10 cellular contexts compared by ENCODE assay signal in the genomic region with DNA sequence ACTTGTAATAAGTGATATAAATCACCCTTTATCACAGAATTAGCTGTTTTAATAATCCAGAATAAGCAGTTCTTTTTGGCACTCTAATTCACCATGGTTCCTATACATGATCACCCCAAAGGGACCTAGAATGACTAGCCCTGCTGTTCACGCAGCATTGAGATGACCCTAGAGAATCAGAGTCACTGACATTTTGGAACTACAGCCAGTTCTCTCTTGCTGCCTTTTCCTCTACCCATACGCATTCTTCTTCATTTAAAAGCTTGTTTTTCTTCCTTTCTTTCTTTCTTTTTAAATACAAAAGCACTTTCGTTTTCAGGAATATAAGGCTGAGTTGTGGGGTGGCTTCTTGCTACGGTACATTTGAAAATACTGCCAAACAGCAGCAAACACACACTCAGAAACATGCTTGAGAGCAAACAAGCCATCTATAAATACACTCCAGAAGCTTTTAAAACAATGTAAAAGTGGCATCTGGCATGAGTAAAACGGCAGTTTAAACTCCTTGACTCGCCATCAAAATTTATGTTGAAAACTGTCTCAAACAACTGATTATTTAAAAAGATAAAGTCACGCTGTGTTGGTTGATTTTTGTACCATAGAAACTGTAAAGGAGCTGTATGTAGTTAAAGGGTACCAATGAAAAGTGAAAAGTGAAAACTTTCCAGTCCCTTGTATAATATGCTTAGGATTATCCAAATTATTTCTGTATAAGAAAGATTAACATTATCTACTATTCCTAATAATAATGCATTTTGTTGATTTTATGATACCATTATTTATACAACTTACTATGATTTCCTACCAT.
A peak's percentile ranks its signal among the peaks of the same experiment; 100 is the strongest.
DNase-seq lines count a peak whose midpoint lies in the region; FAIRE-seq and TF ChIP-seq lines count a peak whose summit lies in the region.
"Had no signal": no experiment of that assay in that cellular context is flagged by ENCODE, and none has a peak within 500 bp of the region (broad histone marks: within the 10 kb centered on the region; RNA-seq: fewer than 3 reads in every experiment).

No MANE protein-coding gene starts in this region.

- H3K4me3 Mint-ChIP-seq in neural progenitor cell, result no peak overlapping the region
- H3K4me3 Mint-ChIP-seq in activated naive CD4-positive, alpha-beta T cell treated with anti-CD3 and anti-CD28 coated beads, Interleukin-2, amount 10 ng/mL, durations not matched to agents 7 days and 5 days, result no peak overlapping the region
- H3K4me3 Mint-ChIP-seq: type B pancreatic cell had no signal

- peaks cover 2% of the 10 kb centered on the region for H3K27me3 Mint-ChIP-seq in neural progenitor cell (ENCODE audit: insufficient read depth, low read depth)
- H3K27me3 Mint-ChIP-seq in activated naive CD4-positive, alpha-beta T cell treated with anti-CD3 and anti-CD28 coated beads, Interleukin-2, amount 10 ng/mL, durations not matched to agents 7 days and 5 days, result no peaks in the 10 kb centered on the region
- H3K27me3 Mint-ChIP-seq: type B pancreatic cell had no signal

- peaks cover 6% of the 10 kb centered on the region for H3K36me3 Mint-ChIP-seq in neural progenitor cell
- H3K36me3 Mint-ChIP-seq in activated naive CD4-positive, alpha-beta T cell treated with anti-CD3 and anti-CD28 coated beads, Interleukin-2, amount 10 ng/mL, durations not matched to agents 7 days and 5 days, result no peaks in the 10 kb centered on the region
- H3K36me3 Mint-ChIP-seq: type B pancreatic cell had no signal

- H3K27ac ChIP-seq in dorsolateral prefrontal cortex (peak overlapping the region; percentile 19 to 92 (median 83)), neural progenitor cell (no peak overlapping the region), prostate gland (no peak overlapping the region)

- no peak for FAIRE-seq in H54 (lab: Jason Lieb, UNC)

- H3F3A ChIP-seq in neural progenitor cell (ENCODE audit: low read depth), result no peaks in the 10 kb centered on the region

- TF ChIP-seq CTCF in dorsolateral prefrontal cortex (IDR thresholded peaks at IDR 0.05 in 54 of 56, conservative IDR thresholded peaks at IDR 0.05 in 2 of 56; ENCODE audit: low read depth in 1 of 56, partially characterized antibody in 56 of 56) (peak in 1 of 56 donors; percentile 19), neural progenitor cell (IDR thresholded peaks at IDR 0.05) (no peak), prostate gland (IDR thresholded peaks at IDR 0.05) (no peak)

- peaks cover 33% of the 10 kb centered on the region for H3K4me1 Mint-ChIP-seq in neural progenitor cell
- H3K4me1 Mint-ChIP-seq in activated naive CD4-positive, alpha-beta T cell treated with anti-CD3 and anti-CD28 coated beads, Interleukin-2, amount 10 ng/mL, durations not matched to agents 7 days and 5 days, result peaks cover 4% of the 10 kb centered on the region

- H3K79me2 ChIP-seq in neural progenitor cell (ENCODE audit: low read depth), result no peaks in the 10 kb centered on the region

- H3K4me1 ChIP-seq in neural progenitor cell (no peaks in the 10 kb centered on the region), prostate gland (replicated peaks) (no peaks in the 10 kb centered on the region)

- H3K4me2 ChIP-seq in neural progenitor cell, result no peak overlapping the region

- intact Hi-C loops in dorsolateral prefrontal cortex (cut with DNase I) (no loop called here), prostate gland (cut with DNase I) (no loop called here)

- peaks cover 5% of the 10 kb centered on the region for H3K9me3 Mint-ChIP-seq in neural progenitor cell
- no peaks in the 10 kb centered on the region for H3K9me3 Mint-ChIP-seq in activated naive CD4-positive, alpha-beta T cell treated with anti-CD3 and anti-CD28 coated beads, Interleukin-2, amount 10 ng/mL, durations not matched to agents 7 days and 5 days
- H3K9me3 Mint-ChIP-seq: type B pancreatic cell had no signal

- CTCF ChIA-PET in activated naive CD4-positive, alpha-beta T cell treated with anti-CD3 and anti-CD28 coated beads, Interleukin-2, amount 10 ng/mL, durations not matched to agents 7 days and 5 days (lab: Charles Lee), result no interaction called here

- H3K36me3 ChIP-seq in neural progenitor cell, result no peaks in the 10 kb centered on the region
- H3K36me3 ChIP-seq in prostate gland, result no peaks in the 10 kb centered on the region

- 7% methylated on average over 7 of the region's 7 CpGs for WGBS in prostate gland

- H3K9me3 ChIP-seq in neural progenitor cell (ENCODE audit: low read depth) (no peaks in the 10 kb centered on the region), prostate gland (no peaks in the 10 kb centered on the region)

- no peaks in the 10 kb centered on the region for H4K20me1 ChIP-seq in neural progenitor cell (ENCODE audit: low read depth)

- TF ChIP-seq POLR2A in prostate gland (IDR thresholded peaks at IDR 0.05) (no peak), H54 (IDR thresholded peaks at IDR 0.05; ENCODE audit: low read depth, low read length) (no peak)

- H3K27ac Mint-ChIP-seq in neural progenitor cell, result peak overlapping the region; percentile 86
- H3K27ac Mint-ChIP-seq in activated naive CD4-positive, alpha-beta T cell treated with anti-CD3 and anti-CD28 coated beads, Interleukin-2, amount 10 ng/mL, durations not matched to agents 7 days and 5 days, result no peak overlapping the region
- H3K27ac Mint-ChIP-seq: type B pancreatic cell had no signal

- no peak overlapping the region for H3K9ac ChIP-seq in neural progenitor cell

- H3K27me3 ChIP-seq in dorsolateral prefrontal cortex (no peaks in the 10 kb centered on the region), neural progenitor cell (no peaks in the 10 kb centered on the region), prostate gland (replicated peaks; ENCODE audit: insufficient read depth) (no peaks in the 10 kb centered on the region)

- DNase-seq in ELR (ENCODE audit: low read depth), result peak; percentile 2
- peak; percentile 22 for DNase-seq in NCI-H1092 (lab: John Stamatoyannopoulos, UW)
- no peak for DNase-seq in dorsolateral prefrontal cortex
- DNase-seq in neural progenitor cell (ENCODE audit: low spot score), result no peak
- no peak for DNase-seq in central memory CD4-positive, alpha-beta T cell
- DNase-seq in activated naive CD4-positive, alpha-beta T cell treated with anti-CD3 and anti-CD28 coated beads, Interleukin-2, amount 10 ng/mL, durations not matched to agents 7 days and 5 days, result no peak
- DNase-seq in prostate gland (ENCODE audit: low spot score), result no peak
- DNase-seq in H54 (ENCODE audit: insufficient read length, low spot score), result no peak
- DNase-seq: NCI-H1048 had no signal

- H3K4me3 ChIP-seq in dorsolateral prefrontal cortex, result peak overlapping the region; percentile 16 to 65 (median 44)
- no peak overlapping the region for H3K4me3 ChIP-seq in neural progenitor cell
- H3K4me3 ChIP-seq in prostate gland, result no peak overlapping the region

- H2AFZ ChIP-seq in neural progenitor cell (replicated peaks), result no peak overlapping the region

Comparison
In these comparisons a context has a peak if more than half of its experiments do, and no peak if none do; other contexts are left out.
1. DNase-seq: peak in ELR (single experiment) and NCI-H1092 (single experiment); none in dorsolateral prefrontal cortex (0 of 10), neural progenitor cell (single experiment), central memory CD4-positive, alpha-beta T cell (single experiment), activated naive CD4-positive, alpha-beta T cell treated with anti-CD3 and anti-CD28 coated beads, Interleukin-2, amount 10 ng/mL, durations not matched to agents 7 days and 5 days (single experiment), prostate gland (single experiment) and H54 (single experiment).
2. H3K27ac ChIP-seq: peak in dorsolateral prefrontal cortex (59 of 59); none in neural progenitor cell (single experiment) and prostate gland (0 of 2).
3. H3K4me3 ChIP-seq: peak in dorsolateral prefrontal cortex (59 of 59); none in neural progenitor cell (single experiment) and prostate gland (0 of 2).